11 cellular contexts compared by ENCODE assay signal in the genomic region with DNA sequence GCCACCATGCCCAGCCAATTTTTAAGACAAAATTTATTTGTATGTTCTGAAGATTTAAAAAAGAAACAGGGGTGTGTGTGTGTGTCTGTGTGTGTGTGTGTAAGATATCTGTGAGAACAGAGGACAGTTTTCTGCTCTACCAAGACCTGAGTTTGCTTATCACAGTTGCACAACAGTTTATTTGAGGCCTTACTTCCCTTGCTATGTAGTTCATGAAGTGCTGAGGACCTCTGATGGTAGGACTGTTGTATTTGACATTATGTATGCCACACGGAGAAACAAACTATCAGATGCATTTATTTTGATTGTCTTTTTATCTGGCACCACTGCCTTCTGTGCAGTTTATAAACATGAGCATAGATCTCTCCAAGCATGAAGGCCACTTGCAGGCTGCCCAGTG.
DNase-seq lines count a peak whose midpoint lies in the region; ATAC-seq, FAIRE-seq and TF ChIP-seq lines count a peak whose summit lies in the region.
"Had no signal": no experiment of that assay in that cellular context is flagged by ENCODE, and none has a peak within 500 bp of the region (broad histone marks: within the 10 kb centered on the region; RNA-seq: fewer than 3 reads in every experiment).

No MANE protein-coding gene starts in this region.

- ATAC-seq in HG02885 (IDR thresholded peaks at IDR 0.05; ENCODE audit: poor library complexity, unreplicated experiment): no peak
- ATAC-seq in GM21381 (IDR thresholded peaks at IDR 0.05; ENCODE audit: unreplicated experiment): no peak

- H3K4me1 Mint-ChIP-seq in chondrocyte (ENCODE audit: low read depth): no peaks in the 10 kb centered on the region

- peak; percentile 18 for DNase-seq in AG09309 (ENCODE audit: low read depth)
- peak; percentile 3 for DNase-seq in HTR-8/SVneo (ENCODE audit: insufficient read length, low spot score)
- no peak for DNase-seq in chondrocyte (ENCODE audit: low spot score)
- peak; percentile 44 for DNase-seq in medulla oblongata (ENCODE audit: extremely low spot score)
- DNase-seq in foreskin melanocyte: no peak
- no peak for DNase-seq in NCI-H187 (lab: John Stamatoyannopoulos, UW)
- DNase-seq: central memory CD4-positive, alpha-beta T cell; NCI-H526 treated with DMSO at 0.1 percent for 48 hours had no signal

- H3K36me3 Mint-ChIP-seq in chondrocyte (ENCODE audit: low read depth): no peaks in the 10 kb centered on the region

- no peak overlapping the region for H3K27ac Mint-ChIP-seq in chondrocyte (ENCODE audit: unreplicated experiment)

- no peak overlapping the region for H3K4me3 Mint-ChIP-seq in chondrocyte (ENCODE audit: unreplicated experiment)

- TF ChIP-seq CTCF in AG09309 (IDR thresholded peaks at IDR 0.05; ENCODE audit: control insufficient read depth, insufficient read depth, low read depth, low read length, missing control alignments) (peak; percentile 31), chondrocyte (IDR thresholded peaks at IDR 0.05) (peak; percentile 60)

- peaks cover 63% of the 10 kb centered on the region for H3K27me3 Mint-ChIP-seq in chondrocyte (ENCODE audit: low read depth)

- no peak for FAIRE-seq in HTR-8/SVneo (lab: Jason Lieb, UNC)
- FAIRE-seq: islet of Langerhans had no signal

- no peaks in the 10 kb centered on the region for H3K9me3 Mint-ChIP-seq in chondrocyte (ENCODE audit: low read depth)

- H3K4me3 ChIP-seq in AG09309 (ENCODE audit: control insufficient read depth, low read depth, low read length): no peak overlapping the region

Comparison
In these comparisons a context has a peak if more than half of its experiments do, and no peak if none do; other contexts are left out.
1. DNase-seq: peak in AG09309 (single experiment), HTR-8/SVneo (single experiment) and medulla oblongata (single experiment); none in chondrocyte (single experiment), foreskin melanocyte (single experiment) and NCI-H187 (0 of 2).